Comparison of ENCODE assay signal across 1 cellular context in the genomic region with DNA sequence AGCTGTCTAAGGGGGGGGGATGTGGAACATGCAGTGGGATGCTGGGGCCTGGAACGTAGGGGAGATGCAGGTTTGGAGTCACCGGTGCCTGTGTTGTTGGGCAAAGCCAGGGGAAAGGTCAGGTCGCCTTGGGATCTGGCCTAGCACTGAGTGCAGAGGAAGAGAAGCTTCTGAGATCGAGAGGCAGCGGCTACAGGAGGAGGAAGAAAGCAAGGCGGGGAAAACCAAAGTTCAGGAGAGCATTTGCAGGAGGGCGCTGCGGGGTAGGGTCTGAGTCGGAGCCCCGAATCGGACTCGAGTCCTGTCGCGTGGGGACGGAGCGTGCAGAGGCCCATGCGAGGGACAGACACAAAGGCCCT.
TF ChIP-seq lines count a peak whose summit lies in the region.

No MANE protein-coding gene starts in this region.

TF ChIP-seq in HepG2, 621 proteins besides CTCF, POLR2A, EP300 and RAD21 (continued from another document and continues in another):
- TF ChIP-seq MXI1 (IDR thresholded peaks at IDR 0.05; ENCODE audit: borderline replicate concordance, low read depth, low read length), result no peak
- no peak for TF ChIP-seq ZNF644 (CRISPR knock-in tag; IDR thresholded peaks at IDR 0.05; ENCODE audit: low read depth)
- TF ChIP-seq, protein P1, sequence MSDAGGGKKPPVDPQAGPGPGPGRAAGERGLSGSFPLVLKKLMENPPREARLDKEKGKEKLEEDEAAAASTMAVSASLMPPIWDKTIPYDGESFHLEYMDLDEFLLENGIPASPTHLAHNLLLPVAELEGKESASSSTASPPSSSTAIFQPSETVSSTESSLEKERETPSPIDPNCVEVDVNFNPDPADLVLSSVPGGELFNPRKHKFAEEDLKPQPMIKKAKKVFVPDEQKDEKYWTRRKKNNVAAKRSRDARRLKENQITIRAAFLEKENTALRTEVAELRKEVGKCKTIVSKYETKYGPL (CRISPR knock-in tag; IDR thresholded peaks at IDR 0.05), result no peak
- no peak for TF ChIP-seq KAT7 (CRISPR knock-in tag; IDR thresholded peaks at IDR 0.05; ENCODE audit: borderline replicate concordance)
- TF ChIP-seq NBN (conservative IDR thresholded peaks at IDR 0.05), result no peak
- TF ChIP-seq IRF2 (CRISPR knock-in tag; IDR thresholded peaks at IDR 0.05), result no peak; the same call in 1 of the 2 replicates
- peak; percentile 85; the same call in 1 of the 2 replicates for TF ChIP-seq ZNF317 (CRISPR knock-in tag; IDR thresholded peaks at IDR 0.05)
- TF ChIP-seq ZBTB3 (CRISPR knock-in tag; IDR thresholded peaks at IDR 0.05; ENCODE audit: borderline replicate concordance, low read depth), result 0 out of 2 replicates have a peak, but pooled peaks have one; percentile 5
- TF ChIP-seq GLI4 (CRISPR knock-in tag; IDR thresholded peaks at IDR 0.05; ENCODE audit: borderline replicate concordance), result peak; percentile 37
- TF ChIP-seq ZBTB42 (CRISPR knock-in tag; IDR thresholded peaks at IDR 0.05), result no peak
- peak; percentile 50; the same call in 1 of the 2 replicates for TF ChIP-seq U2AF2 (IDR thresholded peaks at IDR 0.05; ENCODE audit: low read depth, low read length)
- no peak for TF ChIP-seq CCAR2 (optimal IDR thresholded peaks at IDR 0.05; ENCODE audit: low read depth, low read length)
- no peak for TF ChIP-seq FOSL2 (CRISPR knock-in tag; IDR thresholded peaks at IDR 0.05)
- TF ChIP-seq ZNF136 (CRISPR knock-in tag; IDR thresholded peaks at IDR 0.05; ENCODE audit: low read depth), result peak; percentile 87; the same call in 1 of the 2 replicates
- no peak for TF ChIP-seq ZFP36L2 (CRISPR knock-in tag; IDR thresholded peaks at IDR 0.05)
- TF ChIP-seq HES4 (CRISPR knock-in tag; IDR thresholded peaks at IDR 0.05; ENCODE audit: borderline replicate concordance), result no peak; the same call in 1 of the 2 replicates
- no peak for TF ChIP-seq ATRX (CRISPR knock-in tag; IDR thresholded peaks at IDR 0.05; ENCODE audit: borderline replicate concordance)
- TF ChIP-seq, protein P2, sequence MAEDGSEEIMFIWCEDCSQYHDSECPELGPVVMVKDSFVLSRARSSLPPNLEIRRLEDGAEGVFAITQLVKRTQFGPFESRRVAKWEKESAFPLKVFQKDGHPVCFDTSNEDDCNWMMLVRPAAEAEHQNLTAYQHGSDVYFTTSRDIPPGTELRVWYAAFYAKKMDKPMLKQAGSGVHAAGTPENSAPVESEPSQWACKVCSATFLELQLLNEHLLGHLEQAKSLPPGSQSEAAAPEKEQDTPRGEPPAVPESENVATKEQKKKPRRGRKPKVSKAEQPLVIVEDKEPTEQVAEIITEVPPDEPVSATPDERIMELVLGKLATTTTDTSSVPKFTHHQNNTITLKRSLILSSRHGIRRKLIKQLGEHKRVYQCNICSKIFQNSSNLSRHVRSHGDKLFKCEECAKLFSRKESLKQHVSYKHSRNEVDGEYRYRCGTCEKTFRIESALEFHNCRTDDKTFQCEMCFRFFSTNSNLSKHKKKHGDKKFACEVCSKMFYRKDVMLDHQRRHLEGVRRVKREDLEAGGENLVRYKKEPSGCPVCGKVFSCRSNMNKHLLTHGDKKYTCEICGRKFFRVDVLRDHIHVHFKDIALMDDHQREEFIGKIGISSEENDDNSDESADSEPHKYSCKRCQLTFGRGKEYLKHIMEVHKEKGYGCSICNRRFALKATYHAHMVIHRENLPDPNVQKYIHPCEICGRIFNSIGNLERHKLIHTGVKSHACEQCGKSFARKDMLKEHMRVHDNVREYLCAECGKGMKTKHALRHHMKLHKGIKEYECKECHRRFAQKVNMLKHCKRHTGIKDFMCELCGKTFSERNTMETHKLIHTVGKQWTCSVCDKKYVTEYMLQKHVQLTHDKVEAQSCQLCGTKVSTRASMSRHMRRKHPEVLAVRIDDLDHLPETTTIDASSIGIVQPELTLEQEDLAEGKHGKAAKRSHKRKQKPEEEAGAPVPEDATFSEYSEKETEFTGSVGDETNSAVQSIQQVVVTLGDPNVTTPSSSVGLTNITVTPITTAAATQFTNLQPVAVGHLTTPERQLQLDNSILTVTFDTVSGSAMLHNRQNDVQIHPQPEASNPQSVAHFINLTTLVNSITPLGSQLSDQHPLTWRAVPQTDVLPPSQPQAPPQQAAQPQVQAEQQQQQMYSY (CRISPR knock-in tag; IDR thresholded peaks at IDR 0.05), result no peak
- TF ChIP-seq, protein P3, sequence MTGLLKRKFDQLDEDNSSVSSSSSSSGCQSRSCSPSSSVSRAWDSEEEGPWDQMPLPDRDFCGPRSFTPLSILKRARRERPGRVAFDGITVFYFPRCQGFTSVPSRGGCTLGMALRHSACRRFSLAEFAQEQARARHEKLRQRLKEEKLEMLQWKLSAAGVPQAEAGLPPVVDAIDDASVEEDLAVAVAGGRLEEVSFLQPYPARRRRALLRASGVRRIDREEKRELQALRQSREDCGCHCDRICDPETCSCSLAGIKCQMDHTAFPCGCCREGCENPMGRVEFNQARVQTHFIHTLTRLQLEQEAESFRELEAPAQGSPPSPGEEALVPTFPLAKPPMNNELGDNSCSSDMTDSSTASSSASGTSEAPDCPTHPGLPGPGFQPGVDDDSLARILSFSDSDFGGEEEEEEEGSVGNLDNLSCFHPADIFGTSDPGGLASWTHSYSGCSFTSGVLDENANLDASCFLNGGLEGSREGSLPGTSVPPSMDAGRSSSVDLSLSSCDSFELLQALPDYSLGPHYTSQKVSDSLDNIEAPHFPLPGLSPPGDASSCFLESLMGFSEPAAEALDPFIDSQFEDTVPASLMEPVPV (CRISPR knock-in tag; IDR thresholded peaks at IDR 0.05), result no peak
- no peak for TF ChIP-seq SMARCE1 (IDR thresholded peaks at IDR 0.05; ENCODE audit: borderline replicate concordance)
- TF ChIP-seq JUN (CRISPR knock-in tag; IDR thresholded peaks at IDR 0.05), result no peak; the same call in 1 of the 2 replicates
- no peak for TF ChIP-seq ELF3 (CRISPR knock-in tag; IDR thresholded peaks at IDR 0.05)
- TF ChIP-seq FLYWCH1 (CRISPR knock-in tag; IDR thresholded peaks at IDR 0.05), result no peak
- TF ChIP-seq ZNF552 (CRISPR knock-in tag; IDR thresholded peaks at IDR 0.05; ENCODE audit: borderline replicate concordance), result no peak
- no peak; the same call in 1 of the 2 replicates for TF ChIP-seq ZNF44 (CRISPR knock-in tag; IDR thresholded peaks at IDR 0.05)
- no peak for TF ChIP-seq ZNF33A (CRISPR knock-in tag; IDR thresholded peaks at IDR 0.05; ENCODE audit: borderline replicate concordance)
- TF ChIP-seq ZNF343 (CRISPR knock-in tag; IDR thresholded peaks at IDR 0.05), result no peak
- TF ChIP-seq, protein P4, sequence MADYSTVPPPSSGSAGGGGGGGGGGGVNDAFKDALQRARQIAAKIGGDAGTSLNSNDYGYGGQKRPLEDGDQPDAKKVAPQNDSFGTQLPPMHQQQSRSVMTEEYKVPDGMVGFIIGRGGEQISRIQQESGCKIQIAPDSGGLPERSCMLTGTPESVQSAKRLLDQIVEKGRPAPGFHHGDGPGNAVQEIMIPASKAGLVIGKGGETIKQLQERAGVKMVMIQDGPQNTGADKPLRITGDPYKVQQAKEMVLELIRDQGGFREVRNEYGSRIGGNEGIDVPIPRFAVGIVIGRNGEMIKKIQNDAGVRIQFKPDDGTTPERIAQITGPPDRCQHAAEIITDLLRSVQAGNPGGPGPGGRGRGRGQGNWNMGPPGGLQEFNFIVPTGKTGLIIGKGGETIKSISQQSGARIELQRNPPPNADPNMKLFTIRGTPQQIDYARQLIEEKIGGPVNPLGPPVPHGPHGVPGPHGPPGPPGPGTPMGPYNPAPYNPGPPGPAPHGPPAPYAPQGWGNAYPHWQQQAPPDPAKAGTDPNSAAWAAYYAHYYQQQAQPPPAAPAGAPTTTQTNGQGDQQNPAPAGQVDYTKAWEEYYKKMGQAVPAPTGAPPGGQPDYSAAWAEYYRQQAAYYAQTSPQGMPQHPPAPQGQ (CRISPR knock-in tag; IDR thresholded peaks at IDR 0.05; ENCODE audit: borderline replicate concordance), result no peak; the same call in 1 of the 2 replicates
- TF ChIP-seq AHR (CRISPR knock-in tag; IDR thresholded peaks at IDR 0.05), result no peak
- TF ChIP-seq, protein P5, sequence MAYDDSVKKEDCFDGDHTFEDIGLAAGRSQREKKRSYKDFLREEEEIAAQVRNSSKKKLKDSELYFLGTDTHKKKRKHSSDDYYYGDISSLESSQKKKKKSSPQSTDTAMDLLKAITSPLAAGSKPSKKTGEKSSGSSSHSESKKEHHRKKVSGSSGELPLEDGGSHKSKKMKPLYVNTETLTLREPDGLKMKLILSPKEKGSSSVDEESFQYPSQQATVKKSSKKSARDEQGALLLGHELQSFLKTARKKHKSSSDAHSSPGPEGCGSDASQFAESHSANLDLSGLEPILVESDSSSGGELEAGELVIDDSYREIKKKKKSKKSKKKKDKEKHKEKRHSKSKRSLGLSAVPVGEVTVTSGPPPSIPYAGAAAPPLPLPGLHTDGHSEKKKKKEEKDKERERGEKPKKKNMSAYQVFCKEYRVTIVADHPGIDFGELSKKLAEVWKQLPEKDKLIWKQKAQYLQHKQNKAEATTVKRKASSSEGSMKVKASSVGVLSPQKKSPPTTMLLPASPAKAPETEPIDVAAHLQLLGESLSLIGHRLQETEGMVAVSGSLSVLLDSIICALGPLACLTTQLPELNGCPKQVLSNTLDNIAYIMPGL (CRISPR knock-in tag; IDR thresholded peaks at IDR 0.05; ENCODE audit: borderline replicate concordance in 1 of 2, low read depth in 1 of 2), result no peak
- no peak for TF ChIP-seq ZNF121 (CRISPR knock-in tag; IDR thresholded peaks at IDR 0.05)
- TF ChIP-seq, protein P6, sequence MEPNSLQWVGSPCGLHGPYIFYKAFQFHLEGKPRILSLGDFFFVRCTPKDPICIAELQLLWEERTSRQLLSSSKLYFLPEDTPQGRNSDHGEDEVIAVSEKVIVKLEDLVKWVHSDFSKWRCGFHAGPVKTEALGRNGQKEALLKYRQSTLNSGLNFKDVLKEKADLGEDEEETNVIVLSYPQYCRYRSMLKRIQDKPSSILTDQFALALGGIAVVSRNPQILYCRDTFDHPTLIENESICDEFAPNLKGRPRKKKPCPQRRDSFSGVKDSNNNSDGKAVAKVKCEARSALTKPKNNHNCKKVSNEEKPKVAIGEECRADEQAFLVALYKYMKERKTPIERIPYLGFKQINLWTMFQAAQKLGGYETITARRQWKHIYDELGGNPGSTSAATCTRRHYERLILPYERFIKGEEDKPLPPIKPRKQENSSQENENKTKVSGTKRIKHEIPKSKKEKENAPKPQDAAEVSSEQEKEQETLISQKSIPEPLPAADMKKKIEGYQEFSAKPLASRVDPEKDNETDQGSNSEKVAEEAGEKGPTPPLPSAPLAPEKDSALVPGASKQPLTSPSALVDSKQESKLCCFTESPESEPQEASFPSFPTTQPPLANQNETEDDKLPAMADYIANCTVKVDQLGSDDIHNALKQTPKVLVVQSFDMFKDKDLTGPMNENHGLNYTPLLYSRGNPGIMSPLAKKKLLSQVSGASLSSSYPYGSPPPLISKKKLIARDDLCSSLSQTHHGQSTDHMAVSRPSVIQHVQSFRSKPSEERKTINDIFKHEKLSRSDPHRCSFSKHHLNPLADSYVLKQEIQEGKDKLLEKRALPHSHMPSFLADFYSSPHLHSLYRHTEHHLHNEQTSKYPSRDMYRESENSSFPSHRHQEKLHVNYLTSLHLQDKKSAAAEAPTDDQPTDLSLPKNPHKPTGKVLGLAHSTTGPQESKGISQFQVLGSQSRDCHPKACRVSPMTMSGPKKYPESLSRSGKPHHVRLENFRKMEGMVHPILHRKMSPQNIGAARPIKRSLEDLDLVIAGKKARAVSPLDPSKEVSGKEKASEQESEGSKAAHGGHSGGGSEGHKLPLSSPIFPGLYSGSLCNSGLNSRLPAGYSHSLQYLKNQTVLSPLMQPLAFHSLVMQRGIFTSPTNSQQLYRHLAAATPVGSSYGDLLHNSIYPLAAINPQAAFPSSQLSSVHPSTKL (CRISPR knock-in tag; IDR thresholded peaks at IDR 0.05), result no peak
- TF ChIP-seq, protein P7, sequence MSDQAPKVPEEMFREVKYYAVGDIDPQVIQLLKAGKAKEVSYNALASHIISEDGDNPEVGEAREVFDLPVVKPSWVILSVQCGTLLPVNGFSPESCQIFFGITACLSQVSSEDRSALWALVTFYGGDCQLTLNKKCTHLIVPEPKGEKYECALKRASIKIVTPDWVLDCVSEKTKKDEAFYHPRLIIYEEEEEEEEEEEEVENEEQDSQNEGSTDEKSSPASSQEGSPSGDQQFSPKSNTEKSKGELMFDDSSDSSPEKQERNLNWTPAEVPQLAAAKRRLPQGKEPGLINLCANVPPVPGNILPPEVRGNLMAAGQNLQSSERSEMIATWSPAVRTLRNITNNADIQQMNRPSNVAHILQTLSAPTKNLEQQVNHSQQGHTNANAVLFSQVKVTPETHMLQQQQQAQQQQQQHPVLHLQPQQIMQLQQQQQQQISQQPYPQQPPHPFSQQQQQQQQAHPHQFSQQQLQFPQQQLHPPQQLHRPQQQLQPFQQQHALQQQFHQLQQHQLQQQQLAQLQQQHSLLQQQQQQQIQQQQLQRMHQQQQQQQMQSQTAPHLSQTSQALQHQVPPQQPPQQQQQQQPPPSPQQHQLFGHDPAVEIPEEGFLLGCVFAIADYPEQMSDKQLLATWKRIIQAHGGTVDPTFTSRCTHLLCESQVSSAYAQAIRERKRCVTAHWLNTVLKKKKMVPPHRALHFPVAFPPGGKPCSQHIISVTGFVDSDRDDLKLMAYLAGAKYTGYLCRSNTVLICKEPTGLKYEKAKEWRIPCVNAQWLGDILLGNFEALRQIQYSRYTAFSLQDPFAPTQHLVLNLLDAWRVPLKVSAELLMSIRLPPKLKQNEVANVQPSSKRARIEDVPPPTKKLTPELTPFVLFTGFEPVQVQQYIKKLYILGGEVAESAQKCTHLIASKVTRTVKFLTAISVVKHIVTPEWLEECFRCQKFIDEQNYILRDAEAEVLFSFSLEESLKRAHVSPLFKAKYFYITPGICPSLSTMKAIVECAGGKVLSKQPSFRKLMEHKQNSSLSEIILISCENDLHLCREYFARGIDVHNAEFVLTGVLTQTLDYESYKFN (CRISPR knock-in tag; conservative IDR thresholded peaks at IDR 0.05), result no peak
- no peak for TF ChIP-seq MTA1 (CRISPR knock-in tag; IDR thresholded peaks at IDR 0.05; ENCODE audit: borderline replicate concordance)
- TF ChIP-seq ZBTB20 (CRISPR knock-in tag; IDR thresholded peaks at IDR 0.05; ENCODE audit: borderline replicate concordance, low read depth), result no peak
- TF ChIP-seq EZH2 (conservative IDR thresholded peaks at IDR 0.05; ENCODE audit: low read depth, low read length), result no peak
- TF ChIP-seq DPF2 (CRISPR knock-in tag; IDR thresholded peaks at IDR 0.05; ENCODE audit: borderline replicate concordance, low read depth), result peak; percentile 23; the same call in 1 of the 2 replicates
- TF ChIP-seq, protein P8, sequence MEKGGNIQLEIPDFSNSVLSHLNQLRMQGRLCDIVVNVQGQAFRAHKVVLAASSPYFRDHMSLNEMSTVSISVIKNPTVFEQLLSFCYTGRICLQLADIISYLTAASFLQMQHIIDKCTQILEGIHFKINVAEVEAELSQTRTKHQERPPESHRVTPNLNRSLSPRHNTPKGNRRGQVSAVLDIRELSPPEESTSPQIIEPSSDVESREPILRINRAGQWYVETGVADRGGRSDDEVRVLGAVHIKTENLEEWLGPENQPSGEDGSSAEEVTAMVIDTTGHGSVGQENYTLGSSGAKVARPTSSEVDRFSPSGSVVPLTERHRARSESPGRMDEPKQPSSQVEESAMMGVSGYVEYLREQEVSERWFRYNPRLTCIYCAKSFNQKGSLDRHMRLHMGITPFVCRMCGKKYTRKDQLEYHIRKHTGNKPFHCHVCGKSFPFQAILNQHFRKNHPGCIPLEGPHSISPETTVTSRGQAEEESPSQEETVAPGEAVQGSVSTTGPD (CRISPR knock-in tag; IDR thresholded peaks at IDR 0.05), result peak; percentile 45; the same call in 1 of the 2 replicates
- TF ChIP-seq NCOA1 (CRISPR knock-in tag; IDR thresholded peaks at IDR 0.05), result peak; percentile 69; the same call in 1 of the 2 replicates
- 0 out of 2 replicates have a peak, but pooled peaks have one; percentile 86 for TF ChIP-seq ZNF292 (CRISPR knock-in tag; IDR thresholded peaks at IDR 0.05; ENCODE audit: borderline replicate concordance, low read depth)
